In the genomic region with DNA sequence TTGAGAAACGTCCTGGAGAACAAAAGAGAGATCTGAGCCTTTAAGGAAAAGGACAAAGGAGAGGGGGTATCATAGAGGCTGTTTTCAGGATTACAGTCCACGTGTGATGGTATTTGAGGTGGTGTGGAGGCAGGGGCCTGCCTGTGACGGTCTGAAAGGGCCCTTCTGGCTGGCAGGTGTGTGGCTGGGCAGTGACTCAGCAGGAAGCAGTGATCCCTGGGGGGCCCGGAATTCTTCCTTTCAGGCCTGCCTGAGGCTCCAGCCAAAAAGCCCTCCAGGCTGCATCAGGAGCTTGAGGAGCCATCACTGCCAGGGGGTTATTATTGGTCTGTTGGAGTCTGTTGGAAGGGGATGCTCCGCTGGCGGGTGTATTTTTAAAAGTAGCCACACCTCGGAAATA, we compare ENCODE assay signal across 1 cellular context.
TF ChIP-seq lines count a peak whose summit lies in the region.

No MANE protein-coding gene starts in this region.

TF ChIP-seq in K562, 482 proteins besides CTCF, POLR2A, EP300 and RAD21 (continued from another document):
- TF ChIP-seq KDM5B (IDR thresholded peaks at IDR 0.05; ENCODE audit: insufficient replicate concordance, low read depth, low read length) = no peak
